22 cellular contexts compared by ENCODE assay signal in genomic region chr10:50586740-50587088, GRCh38.
"Had no signal": no experiment of that assay in that cellular context is flagged by ENCODE, and none has a peak within 500 bp of the region (broad histone marks: within the 10 kb centered on the region; RNA-seq: fewer than 3 reads in every experiment).

No MANE protein-coding gene starts in this region.

- H3K36me3 ChIP-seq: neural progenitor cell had no signal

- H3K27ac Mint-ChIP-seq: activated B cell treated with CpG ODN at 0.5 μM for 24 hours; activated CD4-positive, alpha-beta T cell treated with anti-CD3 and anti-CD28 coated beads for 36 hours; activated naive CD4-positive, alpha-beta T cell treated with anti-CD3 and anti-CD28 coated beads, Interleukin-2, amount 50 U/mL, for 72 hours; activated T-cell treated with anti-CD3 and anti-CD28 coated beads, Interleukin-2, amount 50 U/mL, for 24 hours; activated T-helper 17 cell treated with anti-CD3 and anti-CD28 coated beads, Interleukin-2, amount 50 U/mL, for 72 hours; neural progenitor cell had no signal

- DNase-seq: activated B cell treated with CpG ODN at 0.5 μM for 24 hours; activated CD4-positive, alpha-beta T cell treated with anti-CD3 and anti-CD28 coated beads for 36 hours; activated CD4-positive, alpha-beta T cell treated with anti-CD3 and anti-CD28 coated beads, Interleukin-2, amount 50 U/mL, for 4 hours; activated CD8-positive, alpha-beta memory T cell treated with anti-CD3 and anti-CD28 coated beads for 24 hours; activated CD8-positive, alpha-beta memory T cell treated with anti-CD3 and anti-CD28 coated beads, Interleukin-2, amount 50 U/mL, for 4 hours; activated T-cell treated with anti-CD3 and anti-CD28 coated beads, Interleukin-2, amount 50 U/mL, for 24 hours; aorta; lower lobe of right lung; naive B cell; psoas muscle; stimulated activated CD4-positive, alpha-beta T cell treated with anti-CD3 and anti-CD28 coated beads, Interleukin-12 subunit alpha, Interleukin-12 subunit beta, amount 100 ng/mL, for 4 hours; stimulated activated CD4-positive, alpha-beta T cell treated with anti-CD3 and anti-CD28 coated beads, Interleukin-4, amount 100 ng/mL, for 4 hours; stimulated activated naive CD8-positive, alpha-beta T cell treated with anti-CD3 and anti-CD28 coated beads, Interleukin-15, Interleukin-2, amounts not matched to agents 100 U/mL and 50 U/mL, for 24 hours; T-helper 1 cell; thyroid gland had no signal

- H3K4me1 Mint-ChIP-seq: neural progenitor cell had no signal

- H3K4me2 ChIP-seq: neural progenitor cell had no signal

- H3K9ac ChIP-seq: neural progenitor cell had no signal

- H3K27ac ChIP-seq: coronary artery, lower lobe of right lung, neural progenitor cell, psoas muscle, right atrium auricular region, thyroid gland had no signal

- H3K9me3 ChIP-seq: lower lobe of right lung, psoas muscle, right atrium auricular region, thyroid gland had no signal

- H3K27me3 ChIP-seq: neural progenitor cell, right atrium auricular region, thyroid gland had no signal

- H3K4me3 ChIP-seq: coronary artery, lower lobe of right lung, neural progenitor cell, psoas muscle, right atrium auricular region, thyroid gland had no signal

- H3K9me3 Mint-ChIP-seq: activated B cell treated with CpG ODN at 0.5 μM for 24 hours; activated naive CD4-positive, alpha-beta T cell treated with anti-CD3 and anti-CD28 coated beads, Interleukin-2, amount 50 U/mL, for 72 hours; activated T-cell treated with anti-CD3 and anti-CD28 coated beads, Interleukin-2, amount 50 U/mL, for 24 hours; activated T-helper 17 cell treated with anti-CD3 and anti-CD28 coated beads, Interleukin-2, amount 50 U/mL, for 72 hours; central memory CD8-positive, alpha-beta T cell; naive B cell; neural progenitor cell had no signal

- H3K4me3 Mint-ChIP-seq: activated B cell treated with CpG ODN at 0.5 μM for 24 hours; activated CD4-positive, alpha-beta T cell treated with anti-CD3 and anti-CD28 coated beads for 36 hours; activated T-cell treated with anti-CD3 and anti-CD28 coated beads, Interleukin-2, amount 50 U/mL, for 24 hours; activated T-helper 17 cell treated with anti-CD3 and anti-CD28 coated beads, Interleukin-2, amount 50 U/mL, for 72 hours; central memory CD8-positive, alpha-beta T cell; naive B cell; neural progenitor cell had no signal

- H3K27me3 Mint-ChIP-seq: activated B cell treated with CpG ODN at 0.5 μM for 24 hours; activated CD4-positive, alpha-beta T cell treated with anti-CD3 and anti-CD28 coated beads for 36 hours; activated T-cell treated with anti-CD3 and anti-CD28 coated beads, Interleukin-2, amount 50 U/mL, for 24 hours; activated T-helper 17 cell treated with anti-CD3 and anti-CD28 coated beads, Interleukin-2, amount 50 U/mL, for 72 hours; central memory CD8-positive, alpha-beta T cell; naive B cell had no signal

- H3K4me1 ChIP-seq: lower lobe of right lung had no signal

- H2AFZ ChIP-seq: neural progenitor cell had no signal

- ATAC-seq: activated CD4-positive, alpha-beta T cell treated with anti-CD3 and anti-CD28 coated beads for 36 hours; activated naive CD4-positive, alpha-beta T cell treated with anti-CD3 and anti-CD28 coated beads, Interleukin-2, amount 50 U/mL, for 72 hours; activated T-helper 17 cell treated with anti-CD3 and anti-CD28 coated beads, Interleukin-2, amount 50 U/mL, for 72 hours; left lobe of liver; stimulated activated naive CD8-positive, alpha-beta T cell treated with anti-CD3 and anti-CD28 coated beads, Interleukin-15, Interleukin-2, amounts not matched to agents 100 U/mL and 50 U/mL, for 24 hours had no signal
